Comparison of ENCODE assay signal across 8 cellular contexts in the genomic region with DNA sequence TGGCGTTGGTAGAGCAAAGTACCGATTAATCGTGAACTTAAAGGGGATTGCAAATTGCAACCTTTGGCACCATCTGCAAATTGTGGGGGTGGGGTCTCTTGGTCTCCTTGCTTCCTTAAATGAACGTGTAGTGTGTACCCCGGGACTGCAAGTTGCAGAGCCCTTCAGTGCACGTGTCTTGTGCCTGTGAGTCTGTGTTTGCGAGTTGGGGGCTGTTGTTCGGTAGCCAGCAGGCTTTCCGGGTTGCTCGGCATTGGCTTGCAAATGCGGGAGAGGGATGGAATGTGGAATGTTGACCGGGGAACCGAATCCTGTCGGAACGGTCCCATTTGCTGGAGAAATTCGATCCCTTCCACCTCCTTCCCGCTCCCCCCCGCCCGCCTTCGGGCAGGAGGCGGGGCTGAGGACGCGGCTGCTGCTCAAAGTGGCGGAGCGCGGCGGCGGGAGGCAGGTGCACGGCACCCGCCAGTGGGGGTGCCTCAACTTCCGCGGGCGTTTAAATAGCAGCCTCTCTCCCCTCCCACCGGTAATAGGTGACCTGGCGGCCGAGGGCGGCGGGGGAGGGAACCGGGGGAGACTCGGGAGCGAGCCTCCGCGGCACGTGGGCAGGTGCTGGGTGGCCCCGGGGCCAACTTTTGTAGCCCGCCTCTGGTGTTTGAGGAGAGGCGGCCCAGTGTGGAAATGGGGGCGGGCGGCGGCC. TPM values are rescaled to one million over a fixed set of nuclear protein-coding genes. Genes with fewer than 3 reads are reported as not detected.
DNase-seq lines count a peak whose midpoint lies in the region; ATAC-seq and TF ChIP-seq lines count a peak whose summit lies in the region.

No MANE protein-coding gene starts in this region.

- CTCF ChIA-PET in activated CD4-positive, alpha-beta T cell treated with anti-CD3 and anti-CD28 coated beads, Interleukin-2, amount 10 ng/mL, durations not matched to agents 7 days and 5 days (lab: Charles Lee) = interaction anchor here (1.0 to 1.1 kb wide), 3 partner anchors 26 to 51 kb away, joined by 3 read pairs; no protein-coding TSS in a partner anchor

- H3K27ac Mint-ChIP-seq in activated CD4-positive, alpha-beta T cell treated with anti-CD3 and anti-CD28 coated beads, Interleukin-2, amount 10 ng/mL, durations not matched to agents 7 days and 5 days = peak overlapping the region; percentile 99

- no peaks in the 10 kb centered on the region for H3K9me3 Mint-ChIP-seq in activated CD4-positive, alpha-beta T cell treated with anti-CD3 and anti-CD28 coated beads, Interleukin-2, amount 10 ng/mL, durations not matched to agents 7 days and 5 days

- H3K36me3 ChIP-seq in BE2C = no peaks in the 10 kb centered on the region

- H3K4me3 Mint-ChIP-seq in activated CD4-positive, alpha-beta T cell treated with anti-CD3 and anti-CD28 coated beads, Interleukin-2, amount 10 ng/mL, durations not matched to agents 7 days and 5 days = peak overlapping the region; percentile 98

- TF ChIP-seq CTCF in BE2C (IDR thresholded peaks at IDR 0.05; ENCODE audit: low read depth, low read length) = no peak

- peak; percentile 84 for DNase-seq in BE2C
- DNase-seq in GM19240 (ENCODE audit: insufficient read length, low spot score) = peak; percentile 58
- DNase-seq in NCI-H524 (lab: John Stamatoyannopoulos, UW) = peak; percentile 60 to 76
- peak; percentile 86 for DNase-seq in activated CD4-positive, alpha-beta T cell treated with anti-CD3 and anti-CD28 coated beads, Interleukin-2, amount 10 ng/mL, durations not matched to agents 7 days and 5 days
- DNase-seq in cortex of kidney (lab: John Stamatoyannopoulos, UW) = peak; percentile 29
- peak; percentile 97 for DNase-seq in left kidney (ENCODE audit: low read depth, low spot score)
- DNase-seq in stimulated activated CD4-positive, alpha-beta T cell treated with anti-CD3 and anti-CD28 coated beads, Interleukin-2, amount 100 ng/mL, for 24 hours = peak; percentile 81 to 84

- peaks cover 3% of the 10 kb centered on the region; the same call in 1 of the 2 replicates for H3K4me1 ChIP-seq in BE2C

- H3K36me3 Mint-ChIP-seq in activated CD4-positive, alpha-beta T cell treated with anti-CD3 and anti-CD28 coated beads, Interleukin-2, amount 10 ng/mL, durations not matched to agents 7 days and 5 days (ENCODE audit: low read depth) = peaks cover 5% of the 10 kb centered on the region

- H3K4me1 Mint-ChIP-seq in activated CD4-positive, alpha-beta T cell treated with anti-CD3 and anti-CD28 coated beads, Interleukin-2, amount 10 ng/mL, durations not matched to agents 7 days and 5 days = peaks cover 23% of the 10 kb centered on the region

- 0 out of 2 replicates have a peak, but pooled peaks cover 3% of the 10 kb centered on the region for H3K9me3 ChIP-seq in BE2C

- POLR2A ChIA-PET in activated CD4-positive, alpha-beta T cell treated with anti-CD3 and anti-CD28 coated beads, Interleukin-2, amount 10 ng/mL, durations not matched to agents 7 days and 5 days (lab: Charles Lee) = interaction anchor here (1.2 kb wide), 1 partner anchor 285 kb away, joined by 3 read pairs; a partner anchor contains a TSS

- H3K4me3 ChIP-seq in BE2C (ENCODE audit: low read depth, low read length) = peak overlapping the region; percentile 84

- no peaks in the 10 kb centered on the region for H3K27me3 Mint-ChIP-seq in activated CD4-positive, alpha-beta T cell treated with anti-CD3 and anti-CD28 coated beads, Interleukin-2, amount 10 ng/mL, durations not matched to agents 7 days and 5 days

- ATAC-seq in HG03442 (IDR thresholded peaks at IDR 0.05; ENCODE audit: unreplicated experiment) = peak; percentile 43

- H3K27me3 ChIP-seq in BE2C = no peaks in the 10 kb centered on the region

RNA-seq across cellular contexts. Expression of a gene that starts 1.5 kb away (rescaled TPM):
- 27.5 TPM for polyA plus RNA-seq in BE2C (2012; ENCODE audit: insufficient read depth, insufficient read length, low read depth)
- total RNA-seq in activated CD4-positive, alpha-beta T cell treated with anti-CD3 and anti-CD28 coated beads, Interleukin-2, amount 10 ng/mL, durations not matched to agents 7 days and 5 days = 10 to 100 TPM; 33.2 to 39.4 TPM

Comparison
In these comparisons a context has a peak if more than half of its experiments do, and no peak if none do; other contexts are left out.
1. Peak in every context shown above with its lines: DNase-seq, ATAC-seq and H3K4me3 ChIP-seq.
2. DNase-seq: peak in every context shown above with its lines; median percentile 97 in left kidney; 86 in activated CD4-positive, alpha-beta T cell treated with anti-CD3 and anti-CD28 coated beads, Interleukin-2, amount 10 ng/mL, durations not matched to agents 7 days and 5 days; 84 in BE2C; 82 in stimulated activated CD4-positive, alpha-beta T cell treated with anti-CD3 and anti-CD28 coated beads, Interleukin-2, amount 100 ng/mL, for 24 hours; 68 in NCI-H524; 58 in GM19240; 29 in cortex of kidney.